Comparison of ENCODE assay signal across 1 cellular context in the genomic region with DNA sequence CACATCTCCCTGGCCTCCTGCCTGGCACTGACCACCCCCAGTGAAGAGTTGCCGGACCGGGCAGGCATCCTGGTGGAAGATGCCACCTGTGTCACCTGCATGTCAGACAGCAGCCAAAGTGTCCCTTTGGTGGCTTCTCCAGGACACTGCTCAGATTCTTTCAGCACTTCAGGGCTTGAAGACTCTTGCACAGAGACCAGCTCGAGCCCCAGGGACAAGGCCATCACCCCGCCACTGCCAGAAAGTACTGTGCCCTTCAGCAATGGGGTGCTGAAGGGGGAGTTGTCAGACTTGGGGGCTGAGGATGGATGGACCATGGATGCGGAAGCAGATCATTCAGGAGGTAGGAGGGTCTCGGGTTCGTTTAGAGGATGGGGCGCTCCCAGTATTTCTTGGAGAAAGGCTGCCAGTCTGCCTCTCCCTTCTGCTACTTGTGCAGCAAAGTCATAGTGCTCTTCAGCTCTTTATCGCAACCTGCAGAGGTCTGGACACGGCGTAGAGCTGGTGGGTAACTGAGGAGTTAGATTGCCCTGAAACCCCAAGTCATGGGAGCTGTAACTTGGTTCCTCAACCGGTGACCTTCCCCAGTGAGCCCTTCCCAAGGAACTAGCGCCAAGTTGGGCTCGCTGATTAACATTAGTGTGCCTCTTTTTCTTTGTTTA.
TF ChIP-seq lines count a peak whose summit lies in the region.

No MANE protein-coding gene starts in this region.

TF ChIP-seq in HEK293, 187 proteins besides CTCF, POLR2A, EP300 and RAD21 (continued from another document):
- TF ChIP-seq, protein P1, sequence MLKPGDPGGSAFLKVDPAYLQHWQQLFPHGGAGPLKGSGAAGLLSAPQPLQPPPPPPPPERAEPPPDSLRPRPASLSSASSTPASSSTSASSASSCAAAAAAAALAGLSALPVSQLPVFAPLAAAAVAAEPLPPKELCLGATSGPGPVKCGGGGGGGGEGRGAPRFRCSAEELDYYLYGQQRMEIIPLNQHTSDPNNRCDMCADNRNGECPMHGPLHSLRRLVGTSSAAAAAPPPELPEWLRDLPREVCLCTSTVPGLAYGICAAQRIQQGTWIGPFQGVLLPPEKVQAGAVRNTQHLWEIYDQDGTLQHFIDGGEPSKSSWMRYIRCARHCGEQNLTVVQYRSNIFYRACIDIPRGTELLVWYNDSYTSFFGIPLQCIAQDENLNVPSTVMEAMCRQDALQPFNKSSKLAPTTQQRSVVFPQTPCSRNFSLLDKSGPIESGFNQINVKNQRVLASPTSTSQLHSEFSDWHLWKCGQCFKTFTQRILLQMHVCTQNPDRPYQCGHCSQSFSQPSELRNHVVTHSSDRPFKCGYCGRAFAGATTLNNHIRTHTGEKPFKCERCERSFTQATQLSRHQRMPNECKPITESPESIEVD (tag by site-specific recombination; IDR thresholded peaks at IDR 0.05) = no peak
- TF ChIP-seq ZFHX2 (tag by site-specific recombination; conservative IDR thresholded peaks at IDR 0.05) = no peak
